Comparison of ENCODE assay signal across 19 cellular contexts in the genomic region with DNA sequence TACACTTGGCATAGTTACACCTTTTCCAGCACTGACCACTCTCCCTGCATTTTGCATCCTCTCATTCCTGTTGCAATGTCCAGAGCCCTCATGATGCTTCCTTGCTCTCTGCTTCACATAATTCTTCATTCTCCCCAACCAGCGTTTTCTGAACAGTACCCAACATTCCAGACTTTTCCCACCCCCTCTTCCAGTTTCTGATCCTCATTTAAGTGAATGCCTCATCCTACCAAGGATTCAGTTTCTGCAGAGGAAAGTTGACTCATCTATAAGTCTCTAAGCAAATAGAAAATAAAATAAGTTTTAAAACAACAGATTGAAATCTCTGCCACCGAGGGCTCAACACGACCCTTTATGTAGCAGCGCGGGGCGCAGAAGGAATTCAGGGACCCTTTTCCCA.
A peak's percentile ranks its signal among the peaks of the same experiment; 100 is the strongest.
DNase-seq lines count a peak whose midpoint lies in the region; ATAC-seq and TF ChIP-seq lines count a peak whose summit lies in the region.
"Had no signal": no experiment of that assay in that cellular context is flagged by ENCODE, and none has a peak within 500 bp of the region (broad histone marks: within the 10 kb centered on the region; RNA-seq: fewer than 3 reads in every experiment).

No MANE protein-coding gene starts in this region.

- ATAC-seq in HCT116 (no peak), GM18505 (IDR thresholded peaks at IDR 0.05; ENCODE audit: unreplicated experiment) (no peak)
- ATAC-seq in activated CD8-positive, alpha-beta memory T cell treated with anti-CD3 and anti-CD28 coated beads, Interleukin-2, amount 10 ng/mL, durations not matched to agents 7 days and 5 days, result no peak
- ATAC-seq: CD8-positive, alpha-beta T cell; SK-N-SH treated with all-trans-retinoic acid at 6 μM for 48 hours had no signal

- intact Hi-C loops in HCT116 (cut with micrococcal nuclease), result loop anchor here (2.0 kb wide), 1 partner anchor 269 kb away; no protein-coding TSS in a partner anchor
- intact Hi-C loops in prostate gland (cut with DNase I), result loop anchor here (2.0 to 5.0 kb wide), 3 partner anchors 270 to 353 kb away; no protein-coding TSS in a partner anchor

- DNase-seq in AG08395 (ENCODE audit: low spot score) (peak; percentile 40), HCT116 (ENCODE audit: low read depth, low spot score) (no peak), amniotic stem cell (lab: John Stamatoyannopoulos, UW) (peak; percentile 24), fibroblast of the aortic adventitia (ENCODE audit: low read depth) (peak; percentile 62), prostate gland (ENCODE audit: low spot score) (no peak), COLO829 (ENCODE audit: low spot score) (no peak)
- DNase-seq in activated CD8-positive, alpha-beta memory T cell treated with anti-CD3 and anti-CD28 coated beads, Interleukin-2, amount 10 ng/mL, durations not matched to agents 7 days and 5 days, result no peak
- DNase-seq: BE2C; CD8-positive, alpha-beta T cell; KG1; NCI-H1105; NCI-H187 treated with DMSO at 0.1 percent for 48 hours; NCI-H2171; NCI-H446 treated with DMSO at 0.1 percent for 48 hours; NCI-H774; Peyer's patch; Right ventricle myocardium superior had no signal

- H4K20me1 ChIP-seq in HCT116 (ENCODE audit: insufficient read depth), result no peaks in the 10 kb centered on the region

- H3K27me3 Mint-ChIP-seq in activated CD8-positive, alpha-beta memory T cell treated with anti-CD3 and anti-CD28 coated beads, Interleukin-2, amount 10 ng/mL, durations not matched to agents 7 days and 5 days, result peaks cover 23% of the 10 kb centered on the region

- H3K4me1 ChIP-seq in HCT116 (ENCODE audit: control insufficient read depth in 1 of 2, insufficient read depth in 2 of 2, low read length in 2 of 2) (peaks cover 4 to 14% of the 10 kb centered on the region in 2 experiments), prostate gland (replicated peaks) (no peaks in the 10 kb centered on the region)
- H3K4me1 ChIP-seq: BE2C, Peyer's patch had no signal

- no peak overlapping the region for H2AFZ ChIP-seq in HCT116 (ENCODE audit: low read depth, low read length, poor library complexity, severe bottlenecking)

- H3K27ac Mint-ChIP-seq in activated CD8-positive, alpha-beta memory T cell treated with anti-CD3 and anti-CD28 coated beads, Interleukin-2, amount 10 ng/mL, durations not matched to agents 7 days and 5 days, result no peak overlapping the region
- H3K27ac Mint-ChIP-seq: CD8-positive, alpha-beta T cell had no signal

- H3K4me3 Mint-ChIP-seq in activated CD8-positive, alpha-beta memory T cell treated with anti-CD3 and anti-CD28 coated beads, Interleukin-2, amount 10 ng/mL, durations not matched to agents 7 days and 5 days, result no peak overlapping the region
- H3K4me3 Mint-ChIP-seq: CD8-positive, alpha-beta T cell had no signal

- no peak overlapping the region for H3K9ac ChIP-seq in HCT116 (ENCODE audit: low read length)

- BruUV-seq in HCT116 (replicated peaks; lab: Mats Ljungman, UMichigan), result no TSS peak

- H3K36me3 ChIP-seq in HCT116 (ENCODE audit: control insufficient read depth in 1 of 2, insufficient read depth in 2 of 2, low read length in 2 of 2) (no peaks in the 10 kb centered on the region), prostate gland (no peaks in the 10 kb centered on the region)
- H3K36me3 ChIP-seq: BE2C, Peyer's patch had no signal

- WGBS in prostate gland, result 73% methylated on average over 6 of the region's 6 CpGs

- POLR2A ChIA-PET in HCT116 (lab: Charles Lee), result no interaction called here

- H3K9me2 ChIP-seq in HCT116 (ENCODE audit: insufficient read depth), result no peaks in the 10 kb centered on the region

- TF ChIP-seq POLR2A in HCT116 (IDR thresholded peaks at IDR 0.05; ENCODE audit: borderline replicate concordance, extremely low read depth, insufficient read depth, insufficient read length), result no peak
- no peak for TF ChIP-seq POLR2A in prostate gland (IDR thresholded peaks at IDR 0.05)
- TF ChIP-seq POLR2A in GM18505 (IDR thresholded peaks at IDR 0.05; ENCODE audit: borderline replicate concordance, extremely low read depth, insufficient read depth, insufficient read length), result no peak

- H3K4me1 Mint-ChIP-seq in activated CD8-positive, alpha-beta memory T cell treated with anti-CD3 and anti-CD28 coated beads, Interleukin-2, amount 10 ng/mL, durations not matched to agents 7 days and 5 days, result peaks cover 3% of the 10 kb centered on the region

- H3K9me3 ChIP-seq in HCT116 (ENCODE audit: control insufficient read depth in 1 of 2, insufficient read depth in 1 of 2, low read depth in 1 of 2, low read length in 2 of 2) (no peaks in the 10 kb centered on the region), prostate gland (no peaks in the 10 kb centered on the region)
- H3K9me3 ChIP-seq: BE2C, Peyer's patch had no signal

- H3K27ac ChIP-seq in HCT116 (ENCODE audit: low read depth, low read length) (peak overlapping the region; percentile 1; the same call in 1 of the 2 replicates), prostate gland (no peak overlapping the region)
- H3K27ac ChIP-seq: Peyer's patch had no signal

- TF ChIP-seq RAD21 in HCT116 (IDR thresholded peaks at IDR 0.05; ENCODE audit: low read depth), result no peak

- H3K27me3 ChIP-seq in HCT116 (ENCODE audit: insufficient read depth, low read length) (no peaks in the 10 kb centered on the region), prostate gland (replicated peaks; ENCODE audit: insufficient read depth) (no peaks in the 10 kb centered on the region)
- H3K27me3 ChIP-seq: Peyer's patch had no signal

- H3K36me3 Mint-ChIP-seq in activated CD8-positive, alpha-beta memory T cell treated with anti-CD3 and anti-CD28 coated beads, Interleukin-2, amount 10 ng/mL, durations not matched to agents 7 days and 5 days, result no peaks in the 10 kb centered on the region
- H3K36me3 Mint-ChIP-seq: CD8-positive, alpha-beta T cell had no signal

- no peaks in the 10 kb centered on the region for H3K79me2 ChIP-seq in HCT116 (ENCODE audit: insufficient read depth, low read length)

- H3K9me3 Mint-ChIP-seq in activated CD8-positive, alpha-beta memory T cell treated with anti-CD3 and anti-CD28 coated beads, Interleukin-2, amount 10 ng/mL, durations not matched to agents 7 days and 5 days (ENCODE audit: low read depth), result no peaks in the 10 kb centered on the region
- H3K9me3 Mint-ChIP-seq: CD8-positive, alpha-beta T cell had no signal

- CTCF ChIA-PET in HCT116 (lab: Charles Lee), result interaction anchor here (2.8 to 6.3 kb wide), 2 partner anchors 349 to 354 kb away, joined by 47 to 193 read pairs; no protein-coding TSS in a partner anchor
- CTCF ChIA-PET in activated CD8-positive, alpha-beta memory T cell treated with anti-CD3 and anti-CD28 coated beads, Interleukin-2, amount 10 ng/mL, durations not matched to agents 7 days and 5 days (lab: Charles Lee), result interaction anchor here (2.9 kb wide), 1 partner anchor 349 kb away, joined by 14 read pairs; no protein-coding TSS in a partner anchor

- no peak overlapping the region for H3K4me3 ChIP-seq in HCT116 (replicated peaks in 1 of 2; ENCODE audit: low read depth in 1 of 2, low read length in 2 of 2)
- no peak overlapping the region for H3K4me3 ChIP-seq in fibroblast of the aortic adventitia (ENCODE audit: low read depth, low read length)
- no peak overlapping the region for H3K4me3 ChIP-seq in prostate gland
- H3K4me3 ChIP-seq: Peyer's patch had no signal

- RAD21 ChIA-PET in HCT116 (lab: Charles Lee; ENCODE audit: low non-redundant PET in 1 of 2, low total read pairs in 2 of 2, uncharacterized antibody in 2 of 2, unreplicated experiment in 2 of 2), result no interaction called here

- H3K4me2 ChIP-seq in HCT116 (ENCODE audit: low read length), result no peak overlapping the region

- TF ChIP-seq CTCF in HCT116 (IDR thresholded peaks at IDR 0.05 in 2 of 3, conservative IDR thresholded peaks at IDR 0.05 in 1 of 3; ENCODE audit: borderline replicate concordance in 1 of 3, insufficient read depth in 1 of 3, low read depth in 2 of 3, low read length in 2 of 3), result no peak
- TF ChIP-seq CTCF in fibroblast of the aortic adventitia (IDR thresholded peaks at IDR 0.05; ENCODE audit: insufficient read depth, low read length), result no peak
- TF ChIP-seq CTCF in prostate gland (IDR thresholded peaks at IDR 0.05), result no peak

TF ChIP-seq in HCT116, 20 proteins besides CTCF, POLR2A, EP300 and RAD21 (continues in another document):
- TF ChIP-seq FOSL1 (IDR thresholded peaks at IDR 0.05; ENCODE audit: low read depth) (no peak), ELF1 (IDR thresholded peaks at IDR 0.05; ENCODE audit: borderline replicate concordance, low read depth) (no peak), CBX3 (IDR thresholded peaks at IDR 0.05; ENCODE audit: low read depth) (no peak), JUND (IDR thresholded peaks at IDR 0.05) (no peak), SRF (IDR thresholded peaks at IDR 0.05; ENCODE audit: low read depth) (no peak), SP1 (IDR thresholded peaks at IDR 0.05; ENCODE audit: low read depth) (no peak), TCF7L2 (IDR thresholded peaks at IDR 0.05; ENCODE audit: borderline replicate concordance, extremely low read depth, insufficient read depth, insufficient read length) (no peak), MAX (IDR thresholded peaks at IDR 0.05) (no peak), EZH2 (IDR thresholded peaks at IDR 0.05) (no peak), EZH2phosphoT487 (IDR thresholded peaks at IDR 0.05; ENCODE audit: borderline replicate concordance) (no peak), ZNF274 (IDR thresholded peaks at IDR 0.05; ENCODE audit: low read depth, low read length) (no peak), ATF3 (IDR thresholded peaks at IDR 0.05) (no peak), YY1 (IDR thresholded peaks at IDR 0.05; ENCODE audit: extremely low read depth, insufficient replicate concordance, low read depth, low read length) (no peak), ZFX (IDR thresholded peaks at IDR 0.05) (no peak)

Comparison
In these comparisons a context has a peak if more than half of its experiments do, and no peak if none do; other contexts are left out.
1. DNase-seq: peak in AG08395 (single experiment), amniotic stem cell (single experiment) and fibroblast of the aortic adventitia (single experiment); none in HCT116 (single experiment), prostate gland (single experiment), activated CD8-positive, alpha-beta memory T cell treated with anti-CD3 and anti-CD28 coated beads, Interleukin-2, amount 10 ng/mL, durations not matched to agents 7 days and 5 days (single experiment) and COLO829 (single experiment).